Comparison of ENCODE assay signal across 1 cellular context in the genomic region with DNA sequence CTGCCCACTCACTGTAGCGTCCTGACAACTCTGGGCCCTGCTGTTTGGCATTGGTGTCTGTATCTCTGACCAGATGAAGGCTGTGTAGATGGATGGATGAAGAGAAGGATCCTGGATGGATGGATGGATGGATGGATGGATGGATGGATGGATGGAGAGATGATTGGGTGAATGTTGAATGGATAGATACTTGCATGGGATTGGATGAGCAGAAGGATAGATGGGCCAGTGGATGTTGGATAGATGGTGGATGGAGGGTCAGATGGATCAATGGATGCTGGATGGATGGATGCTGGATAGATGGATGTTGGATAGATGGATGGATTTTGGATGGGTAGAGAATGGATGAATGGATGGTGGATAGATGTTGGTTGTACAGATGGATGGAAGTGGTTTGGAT.
TF ChIP-seq lines count a peak whose summit lies in the region.

No MANE protein-coding gene starts in this region.

TF ChIP-seq in HepG2, 621 proteins besides CTCF, POLR2A, EP300 and RAD21 (continued from another document):
- TF ChIP-seq, protein P1, sequence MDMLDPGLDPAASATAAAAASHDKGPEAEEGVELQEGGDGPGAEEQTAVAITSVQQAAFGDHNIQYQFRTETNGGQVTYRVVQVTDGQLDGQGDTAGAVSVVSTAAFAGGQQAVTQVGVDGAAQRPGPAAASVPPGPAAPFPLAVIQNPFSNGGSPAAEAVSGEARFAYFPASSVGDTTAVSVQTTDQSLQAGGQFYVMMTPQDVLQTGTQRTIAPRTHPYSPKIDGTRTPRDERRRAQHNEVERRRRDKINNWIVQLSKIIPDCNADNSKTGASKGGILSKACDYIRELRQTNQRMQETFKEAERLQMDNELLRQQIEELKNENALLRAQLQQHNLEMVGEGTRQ (IDR thresholded peaks at IDR 0.05; ENCODE audit: low read depth, low read length): no peak
- TF ChIP-seq, protein P1 (CRISPR knock-in tag; IDR thresholded peaks at IDR 0.05; ENCODE audit: borderline replicate concordance): no peak
- no peak for TF ChIP-seq HOXA3 (CRISPR knock-in tag; IDR thresholded peaks at IDR 0.05)
- 0 out of 2 replicates have a peak, but pooled peaks have one; percentile 39 for TF ChIP-seq FOXK2 (IDR thresholded peaks at IDR 0.05)
- TF ChIP-seq FOXP1 (IDR thresholded peaks at IDR 0.05): peak; percentile 45; the same call in 1 of the 2 replicates
- no peak for TF ChIP-seq FOXP1 (CRISPR knock-in tag; IDR thresholded peaks at IDR 0.05)
- no peak for TF ChIP-seq ZNF816 (CRISPR knock-in tag; IDR thresholded peaks at IDR 0.05; ENCODE audit: borderline replicate concordance)
- no peak for TF ChIP-seq PTBP1 (IDR thresholded peaks at IDR 0.05; ENCODE audit: low read depth, low read length, poor library complexity, severe bottlenecking)
- no peak for TF ChIP-seq ZKSCAN8 (CRISPR knock-in tag; IDR thresholded peaks at IDR 0.05; ENCODE audit: borderline replicate concordance)
- TF ChIP-seq ARNT (IDR thresholded peaks at IDR 0.05): no peak
- TF ChIP-seq ZNF781 (CRISPR knock-in tag; IDR thresholded peaks at IDR 0.05; ENCODE audit: borderline replicate concordance, not compliant biosample characterization): no peak
- TF ChIP-seq ZNF362 (CRISPR knock-in tag; IDR thresholded peaks at IDR 0.05; ENCODE audit: borderline replicate concordance): no peak
- TF ChIP-seq WIZ (CRISPR knock-in tag; IDR thresholded peaks at IDR 0.05): no peak
- TF ChIP-seq NBN (conservative IDR thresholded peaks at IDR 0.05): 0 out of 2 replicates have a peak, but pooled peaks have one; percentile 40
- TF ChIP-seq AKNA (CRISPR knock-in tag; IDR thresholded peaks at IDR 0.05; ENCODE audit: borderline replicate concordance): no peak
- peak; percentile 86; the same call in 1 of the 2 replicates for TF ChIP-seq IKZF1 (IDR thresholded peaks at IDR 0.05)
- TF ChIP-seq ZNF713 (CRISPR knock-in tag; IDR thresholded peaks at IDR 0.05): no peak
